Comparison of ENCODE assay signal across 33 cellular contexts in the genomic region with DNA sequence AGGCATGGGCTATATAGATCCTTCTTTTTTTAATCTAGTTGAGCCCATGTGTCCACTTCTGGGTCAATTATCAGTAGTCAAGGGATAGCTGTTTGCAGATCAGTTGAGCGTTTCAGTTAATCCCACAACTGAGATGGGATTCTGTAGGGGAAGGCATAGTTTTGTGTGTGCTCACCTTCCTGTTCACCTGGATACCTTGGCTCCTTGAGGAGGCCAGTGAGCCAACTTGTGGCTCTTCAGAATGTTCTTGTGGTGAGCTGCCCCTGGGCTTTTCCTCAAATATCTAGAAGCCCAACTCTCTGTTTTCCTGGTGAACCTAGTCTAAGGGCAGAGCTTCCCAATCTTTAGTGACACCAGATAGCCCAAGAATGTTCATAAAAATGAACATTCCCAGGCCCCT.
A peak's percentile ranks its signal among the peaks of the same experiment; 100 is the strongest.
DNase-seq lines count a peak whose midpoint lies in the region; ATAC-seq and TF ChIP-seq lines count a peak whose summit lies in the region.
"Had no signal": no experiment of that assay in that cellular context is flagged by ENCODE, and none has a peak within 500 bp of the region (broad histone marks: within the 10 kb centered on the region; RNA-seq: fewer than 3 reads in every experiment).

No MANE protein-coding gene starts in this region.

- DNase-seq in mammary epithelial cell (peak; percentile 76), breast epithelium (ENCODE audit: low spot score in 2 of 2) (no peak), PC-3 (peak; percentile 60), RWPE2 (ENCODE audit: low spot score) (no peak), foreskin keratinocyte (peak in 1 of 2 donors; percentile 55), NCI-H2081 treated with DMSO at 0.1 percent for 48 hours (lab: John Stamatoyannopoulos, UW) (no peak)
- DNase-seq: 8988T; ACHN; AML-193; BE2C; C1 segment of cervical spinal cord; Caco-2; Calu3; CD4-positive, alpha-beta memory T cell; CD4-positive, alpha-beta T cell; CD4-positive, CD25-positive, alpha-beta regulatory T cell; CD8-positive, alpha-beta memory T cell; CD8-positive, alpha-beta T cell; COR-L47; DMS 273 treated with DMSO at 0.1 percent for 48 hours; DMS153; DMS53; DMS79; DMS79 treated with DMSO at 0.1 percent for 48 hours; DND-41; EL had no signal

- H3K9ac ChIP-seq in mammary epithelial cell (ENCODE audit: insufficient read depth, low read length) (no peak overlapping the region), PC-3 (ENCODE audit: low read length) (no peak overlapping the region)
- H3K9ac ChIP-seq: BLaER1; BLaER1 treated with 17β-estradiol and CSF1 and Interleukin-3, amounts not matched to agents 10 nM and 100 nM had no signal

- no TSS peak for BruUV-seq in mammary epithelial cell (replicated peaks; lab: Mats Ljungman, UMichigan)
- no TSS peak for BruUV-seq in PC-3 (replicated peaks; lab: Mats Ljungman, UMichigan)

- H3K4me3 ChIP-seq in mammary epithelial cell (replicated peaks in 1 of 3; ENCODE audit: insufficient read depth in 1 of 3, low read depth in 2 of 3, low read length in 3 of 3) (no peak overlapping the region), breast epithelium (no peak overlapping the region), PC-3 (ENCODE audit: low read length) (no peak overlapping the region), RWPE2 (ENCODE audit: severe bottlenecking) (no peak overlapping the region)
- H3K4me3 ChIP-seq: A549; BLaER1; BLaER1 treated with 17β-estradiol and CSF1 and Interleukin-3, amounts not matched to agents 10 nM and 100 nM had no signal

- no peaks in the 10 kb centered on the region for H3K27me3 ChIP-seq in mammary epithelial cell (ENCODE audit: insufficient read depth, low read length)
- no peaks in the 10 kb centered on the region for H3K27me3 ChIP-seq in breast epithelium
- H3K27me3 ChIP-seq in PC-3 (ENCODE audit: low read length): no peaks in the 10 kb centered on the region
- H3K27me3 ChIP-seq in RWPE2 (ENCODE audit: insufficient read depth, poor library complexity, severe bottlenecking): no peaks in the 10 kb centered on the region
- H3K27me3 ChIP-seq in foreskin keratinocyte: no peaks in the 10 kb centered on the region
- H3K27me3 ChIP-seq: BE2C; BLaER1; BLaER1 treated with 17β-estradiol and CSF1 and Interleukin-3, amounts not matched to agents 10 nM and 100 nM had no signal

- in situ Hi-C loops in mammary epithelial cell (cut with MboI; ENCODE audit: low sequenced_read_pairs in 2 of 2): no loop called here

- H3K9me3 ChIP-seq in mammary epithelial cell (replicated peaks; ENCODE audit: insufficient read depth, low read length) (no peaks in the 10 kb centered on the region), breast epithelium (no peaks in the 10 kb centered on the region), PC-3 (ENCODE audit: low read length) (no peaks in the 10 kb centered on the region), RWPE2 (ENCODE audit: severe bottlenecking) (no peaks in the 10 kb centered on the region)
- H3K9me3 ChIP-seq: A549, BE2C, BLaER1, Caco-2 had no signal

- TF ChIP-seq CTCF in mammary epithelial cell (conservative IDR thresholded peaks at IDR 0.05 in 1 of 2, IDR thresholded peaks at IDR 0.05 in 1 of 2; ENCODE audit: extremely low read depth in 1 of 2, insufficient read depth in 1 of 2, low read depth in 1 of 2, low read length in 2 of 2): no peak
- TF ChIP-seq CTCF in breast epithelium (IDR thresholded peaks at IDR 0.05): no peak
- no peak for TF ChIP-seq CTCF in PC-3 (conservative IDR thresholded peaks at IDR 0.05; ENCODE audit: low read depth, low read length)
- TF ChIP-seq CTCF in RWPE2 (IDR thresholded peaks at IDR 0.05; ENCODE audit: poor library complexity, severe bottlenecking): no peak
- no peak for TF ChIP-seq CTCF in foreskin keratinocyte (conservative IDR thresholded peaks at IDR 0.05)

- ATAC-seq in PC-3 (no peak), RWPE2 (ENCODE audit: low read depth) (peak; percentile 73), foreskin keratinocyte (peak; percentile 23), HG03469 (IDR thresholded peaks at IDR 0.05; ENCODE audit: unreplicated experiment) (no peak), GM18505 (IDR thresholded peaks at IDR 0.05; ENCODE audit: unreplicated experiment) (no peak)
- ATAC-seq: A549; CD8-positive, alpha-beta T cell had no signal

- no peaks in the 10 kb centered on the region for H3K9me2 ChIP-seq in PC-3 (replicated peaks; ENCODE audit: low read length)

- H4K20me1 ChIP-seq in mammary epithelial cell (ENCODE audit: insufficient read depth, low read length) (no peaks in the 10 kb centered on the region), PC-3 (ENCODE audit: low read length) (no peaks in the 10 kb centered on the region)
- H4K20me1 ChIP-seq: BLaER1; BLaER1 treated with 17β-estradiol and CSF1 and Interleukin-3, amounts not matched to agents 10 nM and 100 nM had no signal

- H3K27ac ChIP-seq in mammary epithelial cell (ENCODE audit: insufficient read depth, low read depth, low read length) (no peak overlapping the region), breast epithelium (no peak overlapping the region), PC-3 (ENCODE audit: low read length) (no peak overlapping the region), RWPE2 (ENCODE audit: poor library complexity, severe bottlenecking) (no peak overlapping the region), foreskin keratinocyte (no peak overlapping the region)
- H3K27ac ChIP-seq: 22Rv1; A549; BLaER1; BLaER1 treated with 17β-estradiol and CSF1 and Interleukin-3, amounts not matched to agents 10 nM and 100 nM; C4-2B had no signal

- H2AFZ ChIP-seq in mammary epithelial cell (ENCODE audit: low read depth, low read length) (no peak overlapping the region), PC-3 (ENCODE audit: low read length) (no peak overlapping the region)

- H3K79me2 ChIP-seq in mammary epithelial cell (ENCODE audit: insufficient read depth, low read length): no peaks in the 10 kb centered on the region
- H3K79me2 ChIP-seq in PC-3 (ENCODE audit: low read length): no peaks in the 10 kb centered on the region

- H3K4me1 ChIP-seq in mammary epithelial cell (ENCODE audit: insufficient read depth, low read length) (peaks cover 16% of the 10 kb centered on the region), breast epithelium (no peaks in the 10 kb centered on the region), PC-3 (ENCODE audit: insufficient read depth, low read length) (peaks cover 8% of the 10 kb centered on the region), RWPE2 (ENCODE audit: insufficient read depth, poor library complexity, severe bottlenecking) (peaks cover 10% of the 10 kb centered on the region), foreskin keratinocyte (no peaks in the 10 kb centered on the region)
- H3K4me1 ChIP-seq: A549; BLaER1; BLaER1 treated with 17β-estradiol and CSF1 and Interleukin-3, amounts not matched to agents 10 nM and 100 nM; Caco-2 had no signal

- TF ChIP-seq POLR2A in breast epithelium (IDR thresholded peaks at IDR 0.05): no peak
- no peak for TF ChIP-seq POLR2A in GM18505 (IDR thresholded peaks at IDR 0.05; ENCODE audit: borderline replicate concordance, extremely low read depth, insufficient read depth, insufficient read length)

- POLR2A ChIA-PET in PC-3 (lab: Charles Lee; ENCODE audit: unreplicated experiment): no interaction called here

- H3K36me3 ChIP-seq in mammary epithelial cell (ENCODE audit: insufficient read depth, low read length) (no peaks in the 10 kb centered on the region), breast epithelium (no peaks in the 10 kb centered on the region), PC-3 (ENCODE audit: low read depth, low read length) (no peaks in the 10 kb centered on the region), RWPE2 (ENCODE audit: low read depth) (no peaks in the 10 kb centered on the region)
- H3K36me3 ChIP-seq: BE2C; BLaER1; BLaER1 treated with 17β-estradiol and CSF1 and Interleukin-3, amounts not matched to agents 10 nM and 100 nM had no signal

- CTCF ChIA-PET in mammary epithelial cell (lab: Charles Lee; ENCODE audit: low non-redundant PET): no interaction called here
- CTCF ChIA-PET in PC-3 (lab: Charles Lee): no interaction called here

- dilution Hi-C loops in mammary epithelial cell (cut with HindIII; ENCODE audit: low sequenced_read_pairs): no loop called here

- 0% methylated on average over 1 of the region's 1 CpG for WGBS in mammary epithelial cell (ENCODE audit: low coverage, missing lambda C conversion rate)

- H3K4me2 ChIP-seq in mammary epithelial cell (ENCODE audit: insufficient read depth, low read depth, low read length) (no peak overlapping the region), PC-3 (ENCODE audit: low read length) (no peak overlapping the region)
- H3K4me2 ChIP-seq: A549; BLaER1; BLaER1 treated with 17β-estradiol and CSF1 and Interleukin-3, amounts not matched to agents 10 nM and 100 nM had no signal

- no peaks in the 10 kb centered on the region for H3F3A ChIP-seq in PC-3 (ENCODE audit: low read length, unreplicated experiment)

- intact Hi-C loops in mammary epithelial cell (cut with micrococcal nuclease) (no loop called here), breast epithelium (cut with DNase I; ENCODE audit: low total_unique reads) (no loop called here), PC-3 (cut with micrococcal nuclease) (no loop called here)

Comparison
In these comparisons a context has a peak if more than half of its experiments do, and no peak if none do; other contexts are left out.
1. DNase-seq: peak in mammary epithelial cell (single experiment) and PC-3 (single experiment); none in breast epithelium (0 of 2), RWPE2 (single experiment) and NCI-H2081 treated with DMSO at 0.1 percent for 48 hours (single experiment).
2. ATAC-seq: peak in RWPE2 (single experiment) and foreskin keratinocyte (single experiment); none in PC-3 (single experiment), HG03469 (single experiment) and GM18505 (single experiment).